9 cellular contexts compared by ENCODE assay signal in the genomic region with DNA sequence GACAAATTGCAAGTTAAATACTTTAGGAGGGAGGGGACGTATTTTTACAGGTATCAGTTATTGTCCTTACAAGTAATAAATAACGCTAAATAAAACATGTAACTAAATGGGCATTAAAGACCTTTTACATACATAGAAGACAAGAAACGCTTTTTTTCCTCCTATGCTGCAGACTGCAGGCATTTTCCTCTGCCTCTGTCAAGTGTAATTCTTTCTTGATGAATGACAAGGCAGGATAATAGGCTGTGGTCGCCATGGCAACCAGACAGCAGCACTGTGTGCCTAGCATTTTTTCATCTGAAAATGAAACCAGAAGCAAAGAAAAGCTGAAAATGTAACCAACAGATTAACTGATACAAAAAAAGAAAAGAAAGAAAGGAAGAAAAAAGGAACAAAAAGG. TPM values are rescaled to one million over a fixed set of nuclear protein-coding genes. Genes with fewer than 3 reads are reported as not detected.
DNase-seq lines count a peak whose midpoint lies in the region; ATAC-seq and TF ChIP-seq lines count a peak whose summit lies in the region.
"Had no signal": no experiment of that assay in that cellular context is flagged by ENCODE, and none has a peak within 500 bp of the region (broad histone marks: within the 10 kb centered on the region; RNA-seq: fewer than 3 reads in every experiment).

No MANE protein-coding gene starts in this region.

- TF ChIP-seq RAD21 in SK-N-SH (IDR thresholded peaks at IDR 0.05; ENCODE audit: low read length) = no peak

- ATAC-seq in gastrocnemius medialis = no peak
- no peak for ATAC-seq in HG03457 (IDR thresholded peaks at IDR 0.05; ENCODE audit: unreplicated experiment)
- no peak for ATAC-seq in HG03025 (IDR thresholded peaks at IDR 0.05; ENCODE audit: low FRiP score, unreplicated experiment)

- no peaks in the 10 kb centered on the region for H3K4me1 Mint-ChIP-seq in activated naive CD4-positive, alpha-beta T cell treated with anti-CD3 and anti-CD28 coated beads, Interleukin-2, amount 10 ng/mL, durations not matched to agents 7 days and 5 days
- H3K4me1 Mint-ChIP-seq in glutamatergic neuron (ENCODE audit: low read depth, unreplicated experiment) = peaks cover 2% of the 10 kb centered on the region

- H3K27ac ChIP-seq in SK-N-SH (ENCODE audit: low read depth in 2 of 2, low read length in 1 of 2) (peak overlapping the region; percentile 74 to 87), gastrocnemius medialis (no peak overlapping the region)

- no peaks in the 10 kb centered on the region for H3K36me3 Mint-ChIP-seq in activated naive CD4-positive, alpha-beta T cell treated with anti-CD3 and anti-CD28 coated beads, Interleukin-2, amount 10 ng/mL, durations not matched to agents 7 days and 5 days
- no peaks in the 10 kb centered on the region for H3K36me3 Mint-ChIP-seq in glutamatergic neuron (ENCODE audit: unreplicated experiment)

- CTCF ChIA-PET in activated naive CD4-positive, alpha-beta T cell treated with anti-CD3 and anti-CD28 coated beads, Interleukin-2, amount 10 ng/mL, durations not matched to agents 7 days and 5 days (lab: Charles Lee) = no interaction called here
- CTCF ChIA-PET in SK-N-SH (lab: Yijun Ruan, JAX) = interaction anchor here (1.1 to 1.6 kb wide), 4 partner anchors 12 to 414 kb away, joined by 3 to 6 read pairs (median 4); no protein-coding TSS in a partner anchor

- no peaks in the 10 kb centered on the region for H3K9me3 ChIP-seq in SK-N-SH
- no peaks in the 10 kb centered on the region for H3K9me3 ChIP-seq in gastrocnemius medialis

- TF ChIP-seq CTCF in SK-N-SH (IDR thresholded peaks at IDR 0.05) = no peak
- no peak for TF ChIP-seq CTCF in glutamatergic neuron (IDR thresholded peaks at IDR 0.05; ENCODE audit: partially characterized antibody, unreplicated experiment)
- no peak for TF ChIP-seq CTCF in gastrocnemius medialis (IDR thresholded peaks at IDR 0.05 in 4 of 5, conservative IDR thresholded peaks at IDR 0.05 in 1 of 5)

- TF ChIP-seq POLR2A in gastrocnemius medialis (IDR thresholded peaks at IDR 0.05) = no peak

- H3K4me1 ChIP-seq in SK-N-SH (ENCODE audit: control insufficient read depth in 1 of 2, insufficient read depth in 2 of 2, low read depth in 1 of 2, low read length in 1 of 2) = peaks cover 28 to 38% of the 10 kb centered on the region in 2 experiments
- H3K4me1 ChIP-seq in gastrocnemius medialis = peaks cover 0 to 9% of the 10 kb centered on the region in 2 donors

- no peaks in the 10 kb centered on the region for H3K9me2 ChIP-seq in SK-N-SH

- no peaks in the 10 kb centered on the region for H3K9me3 Mint-ChIP-seq in activated naive CD4-positive, alpha-beta T cell treated with anti-CD3 and anti-CD28 coated beads, Interleukin-2, amount 10 ng/mL, durations not matched to agents 7 days and 5 days
- peaks cover 2% of the 10 kb centered on the region for H3K9me3 Mint-ChIP-seq in glutamatergic neuron (ENCODE audit: unreplicated experiment)
- H3K9me3 Mint-ChIP-seq: T-helper 1 cell treated with Interleukin-12 subunit alpha and Interleukin-12 subunit beta and Interleukin-4 antibody, amounts not matched to agents 30 μg/mL and 1 μg/mL, for 36 hours had no signal

- H3K9ac ChIP-seq in SK-N-SH = peak overlapping the region; percentile 53; the same call in 1 of the 2 replicates

- no peak overlapping the region for H3K4me3 Mint-ChIP-seq in activated naive CD4-positive, alpha-beta T cell treated with anti-CD3 and anti-CD28 coated beads, Interleukin-2, amount 10 ng/mL, durations not matched to agents 7 days and 5 days
- H3K4me3 Mint-ChIP-seq in glutamatergic neuron (ENCODE audit: unreplicated experiment) = no peak overlapping the region
- H3K4me3 Mint-ChIP-seq: T-helper 1 cell treated with Interleukin-12 subunit alpha and Interleukin-12 subunit beta and Interleukin-4 antibody, amounts not matched to agents 30 μg/mL and 1 μg/mL, for 36 hours had no signal

- DNase-seq in activated naive CD4-positive, alpha-beta T cell treated with anti-CD3 and anti-CD28 coated beads, Interleukin-2, amount 10 ng/mL, durations not matched to agents 7 days and 5 days = peak; percentile 38
- DNase-seq in activated naive CD4-positive, alpha-beta T cell (lab: John Stamatoyannopoulos, UW) = no peak
- peak; percentile 65 for DNase-seq in SK-N-SH
- DNase-seq in glutamatergic neuron = peak; percentile 67
- peak; percentile 86 for DNase-seq in retina
- no peak for DNase-seq in gastrocnemius medialis

- TF ChIP-seq EP300 in SK-N-SH (IDR thresholded peaks at IDR 0.05; ENCODE audit: borderline replicate concordance in 1 of 2, low read depth in 1 of 2, low read length in 1 of 2) = peak in 1 of 2 experiments; percentile 52; a peak in 1 of 4 replicates

- intact Hi-C loops in gastrocnemius medialis (cut with DNase I; ENCODE audit: low total_unique reads) = no loop called here

- no peaks in the 10 kb centered on the region; the same call in 1 of the 2 replicates for H3K79me2 ChIP-seq in SK-N-SH (ENCODE audit: insufficient read depth)

- no peaks in the 10 kb centered on the region for H3K27me3 Mint-ChIP-seq in activated naive CD4-positive, alpha-beta T cell treated with anti-CD3 and anti-CD28 coated beads, Interleukin-2, amount 10 ng/mL, durations not matched to agents 7 days and 5 days
- peaks cover 1% of the 10 kb centered on the region for H3K27me3 Mint-ChIP-seq in glutamatergic neuron (ENCODE audit: unreplicated experiment)

- H3K4me2 ChIP-seq in SK-N-SH = peak overlapping the region; percentile 65

- in situ Hi-C loops in gastrocnemius medialis (cut with MboI; ENCODE audit: low sequenced_read_pairs in 4 of 4) = no loop called here

- H3K4me3 ChIP-seq in SK-N-SH (ENCODE audit: low read depth in 2 of 2, low read length in 1 of 2) (peak overlapping the region; percentile 10 to 24; a peak in 2 of 4 replicates), gastrocnemius medialis (no peak overlapping the region)

- WGBS in SK-N-SH (ENCODE audit: low lambda C conversion rate) = 14% methylated on average over 4 of the region's 4 CpGs

- H3F3A ChIP-seq in SK-N-SH (replicated peaks; ENCODE audit: insufficient read depth) = peaks cover 29% of the 10 kb centered on the region

- H3K36me3 ChIP-seq in SK-N-SH (replicated peaks in 1 of 2; ENCODE audit: control insufficient read depth in 1 of 2, insufficient read depth in 2 of 2, low read length in 1 of 2) (peaks cover 3 to 34% of the 10 kb centered on the region in 2 experiments), gastrocnemius medialis (no peaks in the 10 kb centered on the region)

- no peaks in the 10 kb centered on the region for H3K27me3 ChIP-seq in SK-N-SH (ENCODE audit: insufficient read depth)
- no peaks in the 10 kb centered on the region for H3K27me3 ChIP-seq in gastrocnemius medialis

- peak overlapping the region; percentile 73; the same call in 1 of the 2 replicates for H2AFZ ChIP-seq in SK-N-SH (ENCODE audit: low read depth)

- POLR2A ChIA-PET in SK-N-SH (lab: Yijun Ruan, JAX) = no interaction called here

- no peaks in the 10 kb centered on the region for H4K20me1 ChIP-seq in SK-N-SH (ENCODE audit: insufficient read depth)

- no peak overlapping the region for H3K27ac Mint-ChIP-seq in activated naive CD4-positive, alpha-beta T cell treated with anti-CD3 and anti-CD28 coated beads, Interleukin-2, amount 10 ng/mL, durations not matched to agents 7 days and 5 days
- no peak overlapping the region for H3K27ac Mint-ChIP-seq in glutamatergic neuron (ENCODE audit: unreplicated experiment)
- H3K27ac Mint-ChIP-seq: T-helper 1 cell treated with Interleukin-12 subunit alpha and Interleukin-12 subunit beta and Interleukin-4 antibody, amounts not matched to agents 30 μg/mL and 1 μg/mL, for 36 hours had no signal

TF ChIP-seq in SK-N-SH, 30 proteins besides CTCF, POLR2A, EP300 and RAD21 (continues in another document):
- TF ChIP-seq, protein P1, sequence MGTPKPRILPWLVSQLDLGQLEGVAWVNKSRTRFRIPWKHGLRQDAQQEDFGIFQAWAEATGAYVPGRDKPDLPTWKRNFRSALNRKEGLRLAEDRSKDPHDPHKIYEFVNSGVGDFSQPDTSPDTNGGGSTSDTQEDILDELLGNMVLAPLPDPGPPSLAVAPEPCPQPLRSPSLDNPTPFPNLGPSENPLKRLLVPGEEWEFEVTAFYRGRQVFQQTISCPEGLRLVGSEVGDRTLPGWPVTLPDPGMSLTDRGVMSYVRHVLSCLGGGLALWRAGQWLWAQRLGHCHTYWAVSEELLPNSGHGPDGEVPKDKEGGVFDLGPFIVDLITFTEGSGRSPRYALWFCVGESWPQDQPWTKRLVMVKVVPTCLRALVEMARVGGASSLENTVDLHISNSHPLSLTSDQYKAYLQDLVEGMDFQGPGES (IDR thresholded peaks at IDR 0.05; ENCODE audit: low read depth, low read length) = no peak
- TF ChIP-seq NRF1 (IDR thresholded peaks at IDR 0.05; ENCODE audit: low read depth, low read length) (no peak), MXI1 (IDR thresholded peaks at IDR 0.05; ENCODE audit: low read depth, low read length) (peak; percentile 54; the same call in 1 of the 2 replicates), YY1 (IDR thresholded peaks at IDR 0.05; ENCODE audit: low read depth) (no peak), GABPA (IDR thresholded peaks at IDR 0.05; ENCODE audit: low read depth) (no peak)
- TF ChIP-seq, protein P2, sequence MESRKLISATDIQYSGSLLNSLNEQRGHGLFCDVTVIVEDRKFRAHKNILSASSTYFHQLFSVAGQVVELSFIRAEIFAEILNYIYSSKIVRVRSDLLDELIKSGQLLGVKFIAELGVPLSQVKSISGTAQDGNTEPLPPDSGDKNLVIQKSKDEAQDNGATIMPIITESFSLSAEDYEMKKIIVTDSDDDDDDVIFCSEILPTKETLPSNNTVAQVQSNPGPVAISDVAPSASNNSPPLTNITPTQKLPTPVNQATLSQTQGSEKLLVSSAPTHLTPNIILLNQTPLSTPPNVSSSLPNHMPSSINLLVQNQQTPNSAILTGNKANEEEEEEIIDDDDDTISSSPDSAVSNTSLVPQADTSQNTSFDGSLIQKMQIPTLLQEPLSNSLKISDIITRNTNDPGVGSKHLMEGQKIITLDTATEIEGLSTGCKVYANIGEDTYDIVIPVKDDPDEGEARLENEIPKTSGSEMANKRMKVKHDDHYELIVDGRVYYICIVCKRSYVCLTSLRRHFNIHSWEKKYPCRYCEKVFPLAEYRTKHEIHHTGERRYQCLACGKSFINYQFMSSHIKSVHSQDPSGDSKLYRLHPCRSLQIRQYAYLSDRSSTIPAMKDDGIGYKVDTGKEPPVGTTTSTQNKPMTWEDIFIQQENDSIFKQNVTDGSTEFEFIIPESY (IDR thresholded peaks at IDR 0.05; ENCODE audit: borderline replicate concordance, low read depth) = no peak

RNA-seq across cellular contexts. Expression of a gene that starts 46.1 kb away (rescaled TPM):
- polyA plus RNA-seq in SK-N-SH (2012; rRNA removed) = 0.18 TPM in 1 of 2 replicates, not detected in the other
- not detected in 2 replicates for polyA plus RNA-seq in SK-N-SH (2012; cell fraction: cytosol; rRNA removed)
- 0.27 and 1.1 TPM in 2 replicates for polyA plus RNA-seq in SK-N-SH (2012; cell fraction: nucleus; rRNA removed)
- total RNA-seq in glutamatergic neuron (ENCODE audit: unreplicated experiment) = not detected
- total RNA-seq in gastrocnemius medialis = under 1 TPM in 1 of 4 donors, not detected in 3; 0.66 TPM

Comparison
In these comparisons a context has a peak if more than half of its experiments do, and no peak if none do; other contexts are left out.
1. DNase-seq: peak in activated naive CD4-positive, alpha-beta T cell treated with anti-CD3 and anti-CD28 coated beads, Interleukin-2, amount 10 ng/mL, durations not matched to agents 7 days and 5 days (single experiment), SK-N-SH (single experiment), glutamatergic neuron (single experiment) and retina (single experiment); none in activated naive CD4-positive, alpha-beta T cell (0 of 4) and gastrocnemius medialis (0 of 2).
2. H3K27ac ChIP-seq: peak in SK-N-SH (2 of 2); none in gastrocnemius medialis (0 of 4).
3. H3K4me3 ChIP-seq: peak in SK-N-SH (2 of 2); none in gastrocnemius medialis (0 of 4).